In the genomic region with DNA sequence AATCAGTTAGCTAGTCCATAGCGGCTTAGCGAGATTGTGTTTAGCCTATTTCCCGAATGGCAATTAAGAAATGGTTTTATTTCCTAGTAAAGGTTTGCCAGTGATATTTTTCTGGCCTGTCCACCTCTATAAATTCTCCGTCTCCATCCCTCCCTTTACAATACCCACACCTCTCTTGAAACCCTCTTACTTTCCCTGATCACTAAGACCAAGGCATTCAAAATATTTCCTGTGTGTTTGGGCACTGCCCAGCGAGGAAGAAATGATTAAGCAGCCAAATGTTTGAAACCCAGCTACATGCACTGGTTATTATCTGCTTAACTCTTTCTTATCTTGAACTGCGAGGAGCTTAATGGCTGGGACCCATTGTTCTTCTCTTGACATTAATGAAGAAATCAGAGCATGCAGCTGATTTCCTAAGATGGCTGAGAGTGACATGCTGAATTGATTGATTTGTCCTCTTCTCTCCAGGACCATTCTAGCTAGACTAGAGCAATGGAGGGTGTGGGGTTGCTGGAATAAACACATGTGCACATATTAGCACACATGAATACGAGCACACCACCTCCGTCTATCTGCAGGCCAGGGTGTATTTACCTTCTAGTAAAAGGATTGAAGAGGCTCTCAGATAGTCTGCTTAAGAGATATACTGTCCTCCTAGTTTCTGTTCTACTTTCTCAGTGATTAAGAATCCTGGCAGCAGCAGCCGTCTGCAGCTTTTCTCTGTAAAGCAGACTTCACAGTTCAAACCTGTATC, we compare ENCODE assay signal across 21 cellular contexts. TPM values are rescaled to one million over a fixed set of nuclear protein-coding genes. Genes with fewer than 3 reads are reported as not detected.
DNase-seq lines count a peak whose midpoint lies in the region; TF ChIP-seq lines count a peak whose summit lies in the region.
"Had no signal": no experiment of that assay in that cellular context is flagged by ENCODE, and none has a peak within 500 bp of the region (broad histone marks: within the 10 kb centered on the region; RNA-seq: fewer than 3 reads in every experiment).

No MANE protein-coding gene starts in this region.

- no peaks in the 10 kb centered on the region for H3K27me3 Mint-ChIP-seq in neural progenitor cell (ENCODE audit: insufficient read depth, low read depth)

- H3K27ac ChIP-seq in OCI-LY7 (ENCODE audit: low read depth, low read length, poor library complexity, severe bottlenecking) (no peak overlapping the region), neural progenitor cell (no peak overlapping the region)
- H3K27ac ChIP-seq: gastroesophageal sphincter, prostate gland, suprapubic skin had no signal

- no peaks in the 10 kb centered on the region for H3K9me2 ChIP-seq in OCI-LY7 (ENCODE audit: insufficient read depth, low read length)

- H3K79me2 ChIP-seq in OCI-LY7 (ENCODE audit: insufficient read depth, low read depth, low read length) (no peaks in the 10 kb centered on the region), neural progenitor cell (ENCODE audit: low read depth) (no peaks in the 10 kb centered on the region)

- H3K9me3 ChIP-seq in OCI-LY7 (ENCODE audit: low read length) (peaks cover 3% of the 10 kb centered on the region; the same call in 1 of the 2 replicates), neural progenitor cell (ENCODE audit: low read depth) (no peaks in the 10 kb centered on the region)
- H3K9me3 ChIP-seq: prostate gland, suprapubic skin had no signal

- no peaks in the 10 kb centered on the region; the same call in 1 of the 2 replicates for H3K36me3 ChIP-seq in OCI-LY7 (ENCODE audit: insufficient read depth, low read length)
- H3K36me3 ChIP-seq in neural progenitor cell, result no peaks in the 10 kb centered on the region
- H3K36me3 ChIP-seq: gastroesophageal sphincter, prostate gland, suprapubic skin had no signal

- no peak overlapping the region for H3K4me3 Mint-ChIP-seq in neural progenitor cell
- H3K4me3 Mint-ChIP-seq: neural crest cell had no signal

- H3K4me2 ChIP-seq in OCI-LY7 (ENCODE audit: low read length) (no peak overlapping the region), neural progenitor cell (no peak overlapping the region)

- no peaks in the 10 kb centered on the region for H3K36me3 Mint-ChIP-seq in neural progenitor cell

- BruUV-seq in OCI-LY7 (replicated peaks; lab: Mats Ljungman, UMichigan), result no TSS peak

- POLR2A ChIA-PET in OCI-LY7 (lab: Charles Lee), result interaction anchor here (0.7 to 1.9 kb wide), 8 partner anchors 9 to 90 kb away, joined by 3 to 6 read pairs (median 4); no protein-coding TSS in a partner anchor

- H4K20me1 ChIP-seq in OCI-LY7 (ENCODE audit: insufficient read depth, low read length) (no peaks in the 10 kb centered on the region), neural progenitor cell (ENCODE audit: low read depth) (no peaks in the 10 kb centered on the region)

- DNase-seq in D341Med (ENCODE audit: low spot score) (peak; percentile 29), HCEC 1CT (peak; percentile 6), OCI-LY7 (ENCODE audit: low spot score) (no peak), neural progenitor cell (ENCODE audit: low spot score) (no peak), NCI-H146 treated with DMSO at 0.1 percent for 48 hours (lab: John Stamatoyannopoulos, UW; ENCODE audit: unreplicated experiment) (no peak), medulla oblongata (ENCODE audit: extremely low spot score) (no peak), cardiac septum (ENCODE audit: low spot score) (no peak)
- DNase-seq: activated CD4-positive, alpha-beta T cell treated with anti-CD3 and anti-CD28 coated beads, Interleukin-2, amount 50 U/mL, for 1 hour; activated CD8-positive, alpha-beta memory T cell treated with anti-CD3 and anti-CD28 coated beads, Interleukin-2, amount 50 U/mL, for 48 hours; activated effector memory CD4-positive, alpha-beta T cell treated with Interleukin-2 at 50 U/mL for 16 hours; amniotic stem cell; caudate nucleus; GOT3; left colon; NCI-H187; NCI-H446; SW 1271 had no signal

- no peak overlapping the region for H3K9ac ChIP-seq in neural progenitor cell

- H3K4me1 Mint-ChIP-seq in neural progenitor cell, result no peaks in the 10 kb centered on the region
- H3K4me1 Mint-ChIP-seq: neural crest cell had no signal

- H3K4me1 ChIP-seq in OCI-LY7 (ENCODE audit: insufficient read depth, low read length, poor library complexity, severe bottlenecking) (no peaks in the 10 kb centered on the region), neural progenitor cell (peaks cover 5% of the 10 kb centered on the region)
- H3K4me1 ChIP-seq: gastroesophageal sphincter, prostate gland, suprapubic skin had no signal

- no peak overlapping the region for H3K27ac Mint-ChIP-seq in neural progenitor cell

- TF ChIP-seq CTCF in OCI-LY7 (conservative IDR thresholded peaks at IDR 0.05; ENCODE audit: low read length) (no peak), neural progenitor cell (IDR thresholded peaks at IDR 0.05) (no peak)

- CTCF ChIA-PET in OCI-LY7 (lab: Charles Lee; ENCODE audit: unreplicated experiment), result no interaction called here

- H3K4me3 ChIP-seq in OCI-LY7 (ENCODE audit: low read depth, low read length, poor library complexity, severe bottlenecking), result no peak overlapping the region
- no peak overlapping the region for H3K4me3 ChIP-seq in neural progenitor cell
- H3K4me3 ChIP-seq: gastroesophageal sphincter, prostate gland, suprapubic skin had no signal

- H3F3A ChIP-seq in neural progenitor cell (ENCODE audit: low read depth), result peaks cover 7% of the 10 kb centered on the region

- no peaks in the 10 kb centered on the region for H3K27me3 ChIP-seq in neural progenitor cell
- H3K27me3 ChIP-seq: gastroesophageal sphincter, suprapubic skin had no signal

- H3K9me3 Mint-ChIP-seq in neural progenitor cell, result peaks cover 15% of the 10 kb centered on the region

- intact Hi-C loops in OCI-LY7 (cut with micrococcal nuclease; ENCODE audit: unreplicated experiment) (no loop called here), cardiac septum (cut with DNase I) (no loop called here)

- H2AFZ ChIP-seq in OCI-LY7 (ENCODE audit: low read length), result peak overlapping the region; percentile 36; the same call in 1 of the 2 replicates
- peak overlapping the region; percentile 69 for H2AFZ ChIP-seq in neural progenitor cell (replicated peaks)

RNA-seq across cellular contexts. Expression of a gene that starts 46.1 kb away (rescaled TPM):
- total RNA-seq in OCI-LY7 (2014; rRNA removed; shearing (Covaris generic)), result 1.5 and 2.2 TPM in 2 replicates
- 1.9 and 3.3 TPM in 2 replicates for total RNA-seq in OCI-LY7 (2022)
- 0.37 and 0.43 TPM in 2 replicates for total RNA-seq in neural progenitor cell (ENCODE audit: low replicate concordance)
- total RNA-seq in cardiac septum, result 2.0 TPM

Comparison
In these comparisons a context has a peak if more than half of its experiments do, and no peak if none do; other contexts are left out.
1. DNase-seq: peak in D341Med (single experiment) and HCEC 1CT (single experiment); none in OCI-LY7 (single experiment), neural progenitor cell (single experiment), NCI-H146 treated with DMSO at 0.1 percent for 48 hours (single experiment), medulla oblongata (single experiment) and cardiac septum (single experiment).